1 cellular context compared by ENCODE assay signal in genomic region chr12:67647251-67647546, GRCh38.
TF ChIP-seq lines count a peak whose summit lies in the region.

No MANE protein-coding gene starts in this region.

TF ChIP-seq in HEK293, 187 proteins besides CTCF, POLR2A, EP300 and RAD21 (continued from another document):
- TF ChIP-seq TSHZ1 (tag by site-specific recombination; IDR thresholded peaks at IDR 0.05; ENCODE audit: borderline replicate concordance) (no peak), ZIC2 (tag by site-specific recombination; IDR thresholded peaks at IDR 0.05) (0 out of 2 replicates have a peak, but pooled peaks have one; percentile 16)
